ENCODE assay signal across 1 cellular context in genomic region chr5:33105521-33105941, GRCh38.
A peak's percentile ranks its signal among the peaks of the same experiment; 100 is the strongest.
TF ChIP-seq lines count a peak whose summit lies in the region.

No MANE protein-coding gene starts in this region.

TF ChIP-seq in endothelial cell of umbilical vein, 7 proteins besides CTCF, POLR2A, EP300 and RAD21 (continued from another document):
- TF ChIP-seq EZH2 (IDR thresholded peaks at IDR 0.05; ENCODE audit: borderline replicate concordance, low read depth, low read length, severe bottlenecking) (no peak), FOS (IDR thresholded peaks at IDR 0.05; ENCODE audit: borderline replicate concordance, insufficient read depth, low read length) (peak; percentile 74), MAX (IDR thresholded peaks at IDR 0.05; ENCODE audit: insufficient read depth, insufficient read length) (no peak)
